ENCODE assay signal across 1 cellular context in genomic region chr17:48599373-48599772, GRCh38.
TF ChIP-seq lines count a peak whose summit lies in the region.

No MANE protein-coding gene starts in this region.

TF ChIP-seq in GM23338, 12 proteins besides CTCF, POLR2A, EP300 and RAD21:
- TF ChIP-seq EZH2 (IDR thresholded peaks at IDR 0.05; ENCODE audit: low read depth, unreplicated experiment) = peak; percentile 92
- TF ChIP-seq NANOG (IDR thresholded peaks at IDR 0.05; ENCODE audit: borderline replicate concordance) = no peak
TF ChIP-seq in GM23338: peak in this region for 1.
